Comparison of ENCODE assay signal across 26 cellular contexts in genomic region chr3:152817400-152817799, GRCh38. TPM values are rescaled to one million over a fixed set of nuclear protein-coding genes. Genes with fewer than 3 reads are reported as not detected.
A peak's percentile ranks its signal among the peaks of the same experiment; 100 is the strongest.
DNase-seq lines count a peak whose midpoint lies in the region; ATAC-seq, FAIRE-seq and TF ChIP-seq lines count a peak whose summit lies in the region.
"Had no signal": no experiment of that assay in that cellular context is flagged by ENCODE, and none has a peak within 500 bp of the region (broad histone marks: within the 10 kb centered on the region; RNA-seq: fewer than 3 reads in every experiment).

No MANE protein-coding gene starts in this region.

- no peak overlapping the region for H4K8ac ChIP-seq in H1 (ENCODE audit: extremely low read depth, insufficient read depth, low read length)

- H3K79me2 ChIP-seq in GM23338 (replicated peaks; ENCODE audit: insufficient read depth) (no peaks in the 10 kb centered on the region), H1 (ENCODE audit: control insufficient read depth in 1 of 2, insufficient read depth in 2 of 2, low read length in 2 of 2) (no peaks in the 10 kb centered on the region)

- no peak overlapping the region; the same call in 1 of the 2 replicates for H3K18ac ChIP-seq in H1 (ENCODE audit: extremely low read depth, low read length)

- POLR2A ChIA-PET in H1 (lab: Charles Lee; ENCODE audit: partially characterized antibody) = no interaction called here

- H3K56ac ChIP-seq in H1 (replicated peaks; ENCODE audit: insufficient read length, low read depth, low read length) = no peak overlapping the region

- TF ChIP-seq CTCF in GM23338 (conservative IDR thresholded peaks at IDR 0.05; ENCODE audit: low read depth in 2 of 2) (no peak), H1 (IDR thresholded peaks at IDR 0.05; ENCODE audit: control extremely low read depth in 1 of 3, insufficient read depth in 1 of 3, low read depth in 1 of 3, low read length in 3 of 3) (no peak)

- no peak overlapping the region for H3K4me2 ChIP-seq in GM23338
- H3K4me2 ChIP-seq in H1 (ENCODE audit: insufficient read depth in 1 of 2, low read depth in 2 of 2, low read length in 2 of 2) = no peak overlapping the region
- H3K4me2 ChIP-seq: A549, KMS-11 had no signal

- no peak overlapping the region for H3K23ac ChIP-seq in H1 (ENCODE audit: insufficient read length)

- H3K4me1 Mint-ChIP-seq in GM23338 = peaks cover 3% of the 10 kb centered on the region; the same call in 1 of the 3 replicates
- H3K4me1 Mint-ChIP-seq: B cell, CD14-positive monocyte had no signal

- no peak for TF ChIP-seq RAD21 in H1 (IDR thresholded peaks at IDR 0.05 in 1 of 2, conservative IDR thresholded peaks at IDR 0.05 in 1 of 2; ENCODE audit: low read depth in 2 of 2, low read length in 2 of 2)

- no peak overlapping the region for H2BK12ac ChIP-seq in H1 (ENCODE audit: low read depth, low read length)

- H4K20me1 ChIP-seq in GM23338 (replicated peaks; ENCODE audit: insufficient read depth) (no peaks in the 10 kb centered on the region), H1 (replicated peaks in 1 of 2; ENCODE audit: control insufficient read depth in 1 of 2, insufficient read depth in 2 of 2, low read length in 2 of 2) (no peaks in the 10 kb centered on the region)

- H3K4ac ChIP-seq in H1 (replicated peaks; ENCODE audit: insufficient read length, low read depth, low read length) = no peak overlapping the region

- TF ChIP-seq EP300 in H1 (IDR thresholded peaks at IDR 0.05; ENCODE audit: borderline replicate concordance in 1 of 2, low read depth in 2 of 2, low read length in 2 of 2) = no peak

- no peaks in the 10 kb centered on the region for H3K23me2 ChIP-seq in H1 (ENCODE audit: low read depth, low read length)

- H2AFZ ChIP-seq in GM23338 (peak overlapping the region; percentile 19; the same call in 1 of the 2 replicates), H1 (ENCODE audit: low read length) (0 out of 2 replicates have a peak overlapping the region, but pooled peaks have one; percentile 29)

- H3K9me3 Mint-ChIP-seq in GM23338 = no peaks in the 10 kb centered on the region
- H3K9me3 Mint-ChIP-seq: H9 had no signal

- no peak overlapping the region for H2BK20ac ChIP-seq in H1 (ENCODE audit: low read length)

- H3K4me1 ChIP-seq in GM23338 (ENCODE audit: insufficient read depth) (no peaks in the 10 kb centered on the region), H1 (replicated peaks in 1 of 4; ENCODE audit: control insufficient read depth in 3 of 4, insufficient read depth in 4 of 4, low read length in 3 of 4) (no peaks in the 10 kb centered on the region)
- H3K4me1 ChIP-seq: A549, SJCRH30 had no signal

- no peak for FAIRE-seq in H1 (lab: Jason Lieb, UNC)
- FAIRE-seq: A549 had no signal

- no peak overlapping the region for H2AK5ac ChIP-seq in H1 (ENCODE audit: low read depth, low read length)

- CTCF ChIA-PET in H1 (lab: Charles Lee; ENCODE audit: partially characterized antibody) = interaction anchor here (0.6 to 1.3 kb wide), 2 partner anchors 11 to 392 kb away, joined by 3 read pairs; no protein-coding TSS in a partner anchor

- H4K91ac ChIP-seq in H1 (replicated peaks; ENCODE audit: insufficient read length, low read length) = no peak overlapping the region

- H3K9ac ChIP-seq in H1 (replicated peaks in 1 of 4; ENCODE audit: extremely low read depth in 1 of 4, low read depth in 3 of 4, low read length in 3 of 4) = no peak overlapping the region
- H3K9ac ChIP-seq: KMS-11 had no signal

- TF ChIP-seq POLR2A in H1 (IDR thresholded peaks at IDR 0.05; ENCODE audit: control extremely low read depth in 1 of 2, low read depth in 2 of 2, low read length in 2 of 2) = no peak

- 94% methylated on average over 1 of the region's 1 CpG; no CpG with 5 or more reads in 1 of the 2 experiments for WGBS in H1 (ENCODE audit: extremely low coverage in 1 of 2, insufficient coverage in 1 of 2, insufficient read length in 1 of 2, insufficient replicate concordance in 2 of 2, low coverage in 1 of 2, low lambda C conversion rate in 2 of 2, missing lambda C conversion rate in 1 of 2), 2 experiments

- H3K4me3 ChIP-seq in GM23338 (no peak overlapping the region), H1 (ENCODE audit: extremely low read depth in 1 of 4, insufficient read depth in 2 of 4, low read depth in 3 of 4, low read length in 4 of 4) (no peak overlapping the region)
- H3K4me3 ChIP-seq: A549, Peyer's patch, SJCRH30 had no signal

- H3K27me3 ChIP-seq in GM23338 (ENCODE audit: insufficient read depth) (no peaks in the 10 kb centered on the region), H1 (replicated peaks in 1 of 4; ENCODE audit: control insufficient read depth in 3 of 4, extremely low read depth in 1 of 4, insufficient read depth in 3 of 4, low read length in 3 of 4) (no peaks in the 10 kb centered on the region)
- H3K27me3 ChIP-seq: Peyer's patch, SJCRH30 had no signal

- H2BK15ac ChIP-seq in H1 (ENCODE audit: low read length) = no peak overlapping the region

- no peaks in the 10 kb centered on the region for H3F3A ChIP-seq in GM23338 (replicated peaks; ENCODE audit: low read depth)

- H3K4me3 Mint-ChIP-seq in GM23338 = no peak overlapping the region
- H3K4me3 Mint-ChIP-seq: B cell, CD14-positive monocyte, H9, HFFc6 had no signal

- no peak overlapping the region for H2BK120ac ChIP-seq in H1 (replicated peaks; ENCODE audit: low read depth, low read length)

- no peaks in the 10 kb centered on the region for H3K36me3 ChIP-seq in GM23338 (ENCODE audit: insufficient read depth)
- no peaks in the 10 kb centered on the region for H3K36me3 ChIP-seq in H1 (ENCODE audit: control insufficient read depth in 2 of 4, insufficient read depth in 4 of 4, low read length in 3 of 4)
- H3K36me3 ChIP-seq: Peyer's patch, SJCRH30 had no signal

- H3K27ac ChIP-seq in GM23338 (ENCODE audit: low read depth) = no peak overlapping the region
- no peak overlapping the region for H3K27ac ChIP-seq in H1 (ENCODE audit: low read depth, low read length)
- H3K27ac ChIP-seq: A549, KMS-11, Peyer's patch, SJCRH30 had no signal

- H3K14ac ChIP-seq in H1 (ENCODE audit: insufficient read length) = no peak overlapping the region

- no peaks in the 10 kb centered on the region for H3K9me3 ChIP-seq in H1 (ENCODE audit: insufficient read depth in 2 of 2, low read depth in 1 of 2, low read length in 1 of 2)
- H3K9me3 ChIP-seq: A549, Peyer's patch, SJCRH30 had no signal

- H3K9me2 ChIP-seq in GM23338 (ENCODE audit: insufficient read depth) = no peaks in the 10 kb centered on the region

- H4K5ac ChIP-seq in H1 (ENCODE audit: insufficient read length, low read depth, low read length) = no peak overlapping the region

- ATAC-seq in GM19395 (IDR thresholded peaks at IDR 0.05; ENCODE audit: unreplicated experiment) = peak; percentile 83
- no peak for ATAC-seq in GM23338
- ATAC-seq in HG03442 (IDR thresholded peaks at IDR 0.05; ENCODE audit: unreplicated experiment) = peak; percentile 49
- no peak for ATAC-seq in HG03354 (IDR thresholded peaks at IDR 0.05; ENCODE audit: poor library complexity, severe bottlenecking, unreplicated experiment)
- ATAC-seq: A549 had no signal

- H2BK5ac ChIP-seq in H1 (ENCODE audit: low read depth, low read length) = no peak overlapping the region

- DNase-seq in GM23338 (ENCODE audit: low spot score) (no peak), H1 (ENCODE audit: low read depth in 1 of 2, low spot score in 2 of 2) (no peak), DMS 273 treated with DMSO at 0.1 percent for 48 hours (lab: John Stamatoyannopoulos, UW) (no peak), nucleus accumbens (lab: John Stamatoyannopoulos, UW) (no peak), cerebellar cortex (ENCODE audit: low spot score) (no peak)
- DNase-seq: DMS53, GDM1, H9, HFFc6, NCI-H1417, NCI-H1694 treated with DMSO at 0.1 percent for 48 hours, NCI-H2081 treated with DMSO at 0.1 percent for 48 hours, NCI-H2171 treated with DMSO at 0.1 percent for 48 hours, NCI-H524 treated with DMSO at 0.1 percent for 48 hours, NCI-H82, Peyer's patch, SJCRH30, T-helper 1 cell had no signal

- H3K36me3 Mint-ChIP-seq in GM23338 (ENCODE audit: low read depth) = no peaks in the 10 kb centered on the region
- H3K36me3 Mint-ChIP-seq: CD14-positive monocyte had no signal

- H3K27ac Mint-ChIP-seq in GM23338 = no peak overlapping the region
- H3K27ac Mint-ChIP-seq: B cell, CD14-positive monocyte, H9, HFFc6 had no signal

- no peaks in the 10 kb centered on the region for H3K79me1 ChIP-seq in H1 (ENCODE audit: low read depth, low read length)

- no peaks in the 10 kb centered on the region for H3K27me3 Mint-ChIP-seq in GM23338 (ENCODE audit: insufficient read depth, low read depth, poor library complexity)

TF ChIP-seq in GM23338, 12 proteins besides CTCF, POLR2A, EP300 and RAD21 (continues in another document):
- TF ChIP-seq JUNB (IDR thresholded peaks at IDR 0.05; ENCODE audit: unreplicated experiment) = no peak
- no peak for TF ChIP-seq EZH2 (IDR thresholded peaks at IDR 0.05; ENCODE audit: low read depth, unreplicated experiment)

TF ChIP-seq in H1, 55 proteins besides CTCF, POLR2A, EP300 and RAD21 (continues in another document):
- TF ChIP-seq TAF7 (optimal IDR thresholded peaks at IDR 0.05; ENCODE audit: borderline replicate concordance, low read depth, low read length) (no peak), USF2 (IDR thresholded peaks at IDR 0.05; ENCODE audit: low read length) (no peak), JUND (IDR thresholded peaks at IDR 0.05; ENCODE audit: low read length) (no peak), SP1 (IDR thresholded peaks at IDR 0.05; ENCODE audit: low read depth, low read length) (no peak), POU5F1 (IDR thresholded peaks at IDR 0.05; ENCODE audit: low read depth, low read length) (no peak), JUN (IDR thresholded peaks at IDR 0.05; ENCODE audit: low read depth, low read length) (no peak), CBX8 (IDR thresholded peaks at IDR 0.05; ENCODE audit: borderline replicate concordance, low read depth, low read length) (no peak)

RNA-seq across cellular contexts. Expression of gene P2RY1, which starts 17.5 kb away (rescaled TPM):
- total RNA-seq in GM23338 (2014; rRNA removed; shearing (Covaris generic)) = 54.6 and 59.8 TPM in 2 replicates
- polyA plus RNA-seq in GM23338 (2016; fragmentation: Nextera tagmentation; extraction: Ambion mirVana) (12.5 and 15.2 TPM in 2 replicates), H1 (2011; rRNA removed) (6.5 and 6.8 TPM in 2 replicates)
- total RNA-seq in H1 (2021; fragmentation: NEBNext Ultra II Directional; extraction: Animal tissue kit (Norgen Biotek cat#: 25700)) = 25.2 and 28.3 TPM in 2 replicates
- polyA plus RNA-seq in H1 (2011; cell fraction: cytosol; rRNA removed) = 7.3 TPM
- 8.2 TPM for polyA plus RNA-seq in H1 (2011; cell fraction: nucleus; rRNA removed)
- 6.6 to 12.8 TPM (median 8.4 TPM) in 4 replicates for polyA plus RNA-seq in H1 (2012, experiment 1 of 2)
- 0.85 TPM for polyA plus RNA-seq in H1 (2012, experiment 2 of 2)
- 31.6 TPM for polyA plus RNA-seq in H1 (2013, experiment 1 of 2)
- 31.9 TPM for polyA plus RNA-seq in H1 (2013, experiment 2 of 2)
- 18.1 and 23.0 TPM in 2 replicates for polyA minus RNA-seq in H1 (2011; rRNA and poly(A)+ RNA removed)
- 13.9 TPM for polyA minus RNA-seq in H1 (2011; cell fraction: cytosol; rRNA and poly(A)+ RNA removed)
- 30.6 TPM for polyA minus RNA-seq in H1 (2011; cell fraction: nucleus; rRNA and poly(A)+ RNA removed)
- total RNA-seq: HFFc6, OCI-LY7 had no signal

Comparison
In these comparisons a context has a peak if more than half of its experiments do, and no peak if none do; other contexts are left out.
1. ATAC-seq: peak in GM19395 (single experiment) and HG03442 (single experiment); none in GM23338 (single experiment) and HG03354 (single experiment).